ENCODE assay signal across 1 cellular context in genomic region chr19:45681391-45682015, GRCh38.
TF ChIP-seq lines count a peak whose summit lies in the region.

No MANE protein-coding gene starts in this region.

TF ChIP-seq in K562, 482 proteins besides CTCF, POLR2A, EP300 and RAD21 (continued from another document and continues in another):
- TF ChIP-seq SIN3B (IDR thresholded peaks at IDR 0.05; ENCODE audit: low read depth) (no peak), FOSL1 (tag; conservative IDR thresholded peaks at IDR 0.05) (no peak), GTF2E2 (tag; IDR thresholded peaks at IDR 0.05) (no peak), COPS2 (conservative IDR thresholded peaks at IDR 0.05) (no peak), ZNF778 (CRISPR knock-in tag; IDR thresholded peaks at IDR 0.05) (no peak), GATAD2B (IDR thresholded peaks at IDR 0.05; ENCODE audit: borderline replicate concordance) (no peak; the same call in 1 of the 2 replicates), TSHZ1 (CRISPR knock-in tag; IDR thresholded peaks at IDR 0.05) (no peak), PHB (CRISPR knock-in tag; IDR thresholded peaks at IDR 0.05) (0 out of 2 replicates have a peak, but pooled peaks have one; percentile 14), RB1 (IDR thresholded peaks at IDR 0.05; ENCODE audit: low read depth) (peak; percentile 95), JUND (IDR thresholded peaks at IDR 0.05; ENCODE audit: borderline replicate concordance, low read depth, low read length) (peak; percentile 49; the same call in 1 of the 2 replicates), JUND (tag; IDR thresholded peaks at IDR 0.05; ENCODE audit: borderline replicate concordance, low read depth, low read length) (no peak; the same call in 2 of the 3 replicates), HMG20A (CRISPR knock-in tag; conservative IDR thresholded peaks at IDR 0.05) (no peak), U2AF2 (optimal IDR thresholded peaks at IDR 0.05; ENCODE audit: low read depth, low read length) (no peak), HNRNPH1 (optimal IDR thresholded peaks at IDR 0.05; ENCODE audit: low read depth, low read length) (no peak), E2F6 (IDR thresholded peaks at IDR 0.05; ENCODE audit: borderline replicate concordance in 1 of 2, extremely low read depth in 1 of 2, insufficient read depth in 1 of 2, insufficient read length in 1 of 2, low read depth in 1 of 2, low read length in 1 of 2, poor library complexity in 1 of 2, severe bottlenecking in 1 of 2) (no peak), RAD51 (IDR thresholded peaks at IDR 0.05; ENCODE audit: borderline replicate concordance, low read depth) (no peak), DIDO1 (tag; IDR thresholded peaks at IDR 0.05; ENCODE audit: low read depth) (no peak), HDAC8 (tag; IDR thresholded peaks at IDR 0.05) (no peak), DPF2 (IDR thresholded peaks at IDR 0.05) (peak; percentile 56), EP400 (IDR thresholded peaks at IDR 0.05) (peak; percentile 34; the same call in 1 of the 2 replicates), SMARCE1 (IDR thresholded peaks at IDR 0.05) (no peak), ATF4 (CRISPR knock-in tag; IDR thresholded peaks at IDR 0.05) (no peak), IRF1 (CRISPR knock-in tag; IDR thresholded peaks at IDR 0.05; ENCODE audit: borderline replicate concordance) (no peak), KDM4B (IDR thresholded peaks at IDR 0.05; ENCODE audit: borderline replicate concordance in 2 of 2, low read depth in 1 of 2) (no peak), FOXP1 (CRISPR knock-in tag; IDR thresholded peaks at IDR 0.05) (0 out of 2 replicates have a peak, but pooled peaks have one; percentile 53), TCF15 (CRISPR knock-in tag; IDR thresholded peaks at IDR 0.05) (no peak), CEBPZ (IDR thresholded peaks at IDR 0.05; ENCODE audit: borderline replicate concordance, low read depth, low read length) (no peak), CREB3L1 (IDR thresholded peaks at IDR 0.05; ENCODE audit: borderline replicate concordance, low read depth) (0 out of 2 replicates have a peak, but pooled peaks have one; percentile 19), THRB (CRISPR knock-in tag; conservative IDR thresholded peaks at IDR 0.05) (no peak), GATA2 (CRISPR knock-in tag; IDR thresholded peaks at IDR 0.05) (no peak), ZNF583 (CRISPR knock-in tag; IDR thresholded peaks at IDR 0.05) (no peak), NFIC (IDR thresholded peaks at IDR 0.05) (no peak), PHB2 (IDR thresholded peaks at IDR 0.05; ENCODE audit: low read depth) (no peak), TRIM28 (IDR thresholded peaks at IDR 0.05) (0 out of 2 replicates have a peak, but pooled peaks have one; percentile 67), ZC3H4 (CRISPR knock-in tag; IDR thresholded peaks at IDR 0.05; ENCODE audit: borderline replicate concordance) (no peak), ZBTB7A (IDR thresholded peaks at IDR 0.05; ENCODE audit: borderline replicate concordance, control insufficient read depth, low read depth, low read length) (peak; percentile 16; the same call in 1 of the 2 replicates), POLR2H (tag; IDR thresholded peaks at IDR 0.05; ENCODE audit: low read depth) (no peak), RBM14 (IDR thresholded peaks at IDR 0.05; ENCODE audit: borderline replicate concordance, insufficient read depth, low read depth, low read length) (no peak), NR2C2 (CRISPR knock-in tag; IDR thresholded peaks at IDR 0.05) (no peak), NR2C2 (tag; IDR thresholded peaks at IDR 0.05) (no peak), RERE (CRISPR knock-in tag; IDR thresholded peaks at IDR 0.05; ENCODE audit: borderline replicate concordance) (no peak), ZNF165 (CRISPR knock-in tag; IDR thresholded peaks at IDR 0.05; ENCODE audit: borderline replicate concordance) (no peak)
